Comparison of ENCODE assay signal across 13 cellular contexts in genomic region chrX:13851996-13852695, GRCh38. TPM values are rescaled to one million over a fixed set of nuclear protein-coding genes. Genes with fewer than 3 reads are reported as not detected.
DNase-seq lines count a peak whose midpoint lies in the region; ATAC-seq and TF ChIP-seq lines count a peak whose summit lies in the region.
"Had no signal": no experiment of that assay in that cellular context is flagged by ENCODE, and none has a peak within 500 bp of the region (broad histone marks: within the 10 kb centered on the region; RNA-seq: fewer than 3 reads in every experiment).

No MANE protein-coding gene starts in this region.

- 42% methylated on average over 4 of the region's 4 CpGs for WGBS in right lobe of liver (ENCODE audit: insufficient coverage, low coverage, low lambda C conversion rate, missing lambda C conversion rate)

- no peak for TF ChIP-seq POLR2A in right lobe of liver (IDR thresholded peaks at IDR 0.05)

- no peaks in the 10 kb centered on the region for H3K36me3 Mint-ChIP-seq in activated naive CD8-positive, alpha-beta T cell treated with anti-CD3 and anti-CD28 coated beads, Interleukin-2, amount 50 U/mL, for 24 hours (ENCODE audit: low read depth)
- H3K36me3 Mint-ChIP-seq: activated naive CD8-positive, alpha-beta T cell treated with anti-CD3 and anti-CD28 coated beads for 36 hours had no signal

- no peak overlapping the region for H3K4me3 Mint-ChIP-seq in activated naive CD8-positive, alpha-beta T cell treated with anti-CD3 and anti-CD28 coated beads, Interleukin-2, amount 50 U/mL, for 24 hours
- H3K4me3 Mint-ChIP-seq: activated CD4-positive, alpha-beta T cell treated with anti-CD3 and anti-CD28 coated beads for 36 hours; activated naive CD8-positive, alpha-beta T cell treated with anti-CD3 and anti-CD28 coated beads for 36 hours had no signal

- no peaks in the 10 kb centered on the region for H3K4me1 ChIP-seq in Loucy (ENCODE audit: insufficient read depth, low read length, poor library complexity, severe bottlenecking)
- no peaks in the 10 kb centered on the region for H3K4me1 ChIP-seq in right lobe of liver

- TF ChIP-seq CTCF in Loucy (conservative IDR thresholded peaks at IDR 0.05; ENCODE audit: low read length) = peak; percentile 24; the same call in 1 of the 2 replicates
- TF ChIP-seq CTCF in epithelial cell of proximal tubule (conservative IDR thresholded peaks at IDR 0.05; ENCODE audit: low read depth, low read length) = peak; percentile 18
- TF ChIP-seq CTCF in right lobe of liver (IDR thresholded peaks at IDR 0.05) = no peak

- no peaks in the 10 kb centered on the region for H3K27me3 Mint-ChIP-seq in activated naive CD8-positive, alpha-beta T cell treated with anti-CD3 and anti-CD28 coated beads, Interleukin-2, amount 50 U/mL, for 24 hours
- H3K27me3 Mint-ChIP-seq: activated naive CD8-positive, alpha-beta T cell treated with anti-CD3 and anti-CD28 coated beads for 36 hours had no signal

- H4K20me1 ChIP-seq in Loucy (ENCODE audit: insufficient read depth, low read length, poor library complexity, severe bottlenecking) = no peaks in the 10 kb centered on the region

- H3K27ac ChIP-seq in right lobe of liver = no peak overlapping the region
- H3K27ac ChIP-seq: RWPE1 had no signal

- H2AFZ ChIP-seq in Loucy (ENCODE audit: low read length) = 0 out of 2 replicates have a peak overlapping the region, but pooled peaks have one; percentile 43

- H3K9ac ChIP-seq in Loucy (ENCODE audit: low read depth, low read length, poor library complexity, severe bottlenecking) = no peak overlapping the region

- H3K27ac Mint-ChIP-seq in activated naive CD8-positive, alpha-beta T cell treated with anti-CD3 and anti-CD28 coated beads, Interleukin-2, amount 50 U/mL, for 24 hours = no peak overlapping the region
- H3K27ac Mint-ChIP-seq: activated CD4-positive, alpha-beta T cell treated with anti-CD3 and anti-CD28 coated beads for 36 hours; activated naive CD8-positive, alpha-beta T cell treated with anti-CD3 and anti-CD28 coated beads for 36 hours had no signal

- H3K4me1 Mint-ChIP-seq in activated naive CD8-positive, alpha-beta T cell treated with anti-CD3 and anti-CD28 coated beads, Interleukin-2, amount 50 U/mL, for 24 hours = no peaks in the 10 kb centered on the region
- H3K4me1 Mint-ChIP-seq: activated CD4-positive, alpha-beta T cell treated with anti-CD3 and anti-CD28 coated beads for 36 hours; activated naive CD8-positive, alpha-beta T cell treated with anti-CD3 and anti-CD28 coated beads for 36 hours had no signal

- H3K9me2 ChIP-seq in Loucy (replicated peaks; ENCODE audit: low read depth, low read length) = no peaks in the 10 kb centered on the region

- ATAC-seq in GM18511 (IDR thresholded peaks at IDR 0.05; ENCODE audit: unreplicated experiment) (peak; percentile 66), GM21576 (IDR thresholded peaks at IDR 0.05; ENCODE audit: unreplicated experiment) (peak; percentile 78), right lobe of liver (no peak)
- ATAC-seq in activated naive CD8-positive, alpha-beta T cell treated with anti-CD3 and anti-CD28 coated beads, Interleukin-2, amount 50 U/mL, for 24 hours = no peak
- ATAC-seq: activated CD4-positive, alpha-beta T cell treated with anti-CD3 and anti-CD28 coated beads for 36 hours had no signal

- no peak overlapping the region for H3K4me3 ChIP-seq in Loucy (ENCODE audit: low read length, poor library complexity, severe bottlenecking)
- no peak overlapping the region for H3K4me3 ChIP-seq in epithelial cell of proximal tubule (ENCODE audit: low read depth, low read length)
- H3K4me3 ChIP-seq in right lobe of liver = no peak overlapping the region

- no peak overlapping the region for H3K4me2 ChIP-seq in Loucy (ENCODE audit: low read depth, low read length, poor library complexity, severe bottlenecking)

- DNase-seq in epithelial cell of proximal tubule (ENCODE audit: low read depth) (no peak), right lobe of liver (no peak), kidney glomerular epithelial cell (lab: John Stamatoyannopoulos, UW) (no peak), AG08396 (ENCODE audit: low spot score) (no peak)
- no peak for DNase-seq in activated naive CD8-positive, alpha-beta T cell treated with anti-CD3 and anti-CD28 coated beads, Interleukin-2, amount 50 U/mL, for 24 hours
- DNase-seq: activated CD4-positive, alpha-beta T cell treated with anti-CD3 and anti-CD28 coated beads for 36 hours; activated naive CD8-positive, alpha-beta T cell treated with anti-CD3 and anti-CD28 coated beads for 36 hours; head of caudate nucleus; NCI-H1694 had no signal

- intact Hi-C loops in right lobe of liver (cut with DNase I) = no loop called here

- H3K36me3 ChIP-seq in Loucy (ENCODE audit: insufficient read depth, low read length) (no peaks in the 10 kb centered on the region), right lobe of liver (no peaks in the 10 kb centered on the region)

- no peaks in the 10 kb centered on the region for H3K79me2 ChIP-seq in Loucy (ENCODE audit: insufficient read depth, low read length)

- no peaks in the 10 kb centered on the region for H3K27me3 ChIP-seq in Loucy (ENCODE audit: insufficient read depth, low read length, poor library complexity, severe bottlenecking)
- no peaks in the 10 kb centered on the region for H3K27me3 ChIP-seq in right lobe of liver

- H3K9me3 ChIP-seq in Loucy (ENCODE audit: insufficient read depth, low read depth, low read length) (no peaks in the 10 kb centered on the region), right lobe of liver (no peaks in the 10 kb centered on the region)

- H3K9me3 Mint-ChIP-seq in activated naive CD8-positive, alpha-beta T cell treated with anti-CD3 and anti-CD28 coated beads, Interleukin-2, amount 50 U/mL, for 24 hours = no peaks in the 10 kb centered on the region
- H3K9me3 Mint-ChIP-seq: activated naive CD8-positive, alpha-beta T cell treated with anti-CD3 and anti-CD28 coated beads for 36 hours had no signal

- no peaks in the 10 kb centered on the region for H3F3A ChIP-seq in Loucy (ENCODE audit: low read depth)

RNA-seq across cellular contexts. Expression of gene GPM6B, which starts 35.3 kb away (rescaled TPM):
- total RNA-seq in epithelial cell of proximal tubule = 1.5 and 3.6 TPM in 2 replicates
- total RNA-seq in right lobe of liver = 1 to 10 TPM in 1 of 6 experiments, under 1 TPM in 5; 0.18 to 1.6 (median 0.64) TPM
- total RNA-seq: activated naive CD8-positive, alpha-beta T cell treated with anti-CD3 and anti-CD28 coated beads for 36 hours had no signal

Comparison
In these comparisons a context has a peak if more than half of its experiments do, and no peak if none do; other contexts are left out.
1. ATAC-seq: peak in GM18511 (single experiment) and GM21576 (single experiment); none in right lobe of liver (0 of 4) and activated naive CD8-positive, alpha-beta T cell treated with anti-CD3 and anti-CD28 coated beads, Interleukin-2, amount 50 U/mL, for 24 hours (single experiment).
2. CTCF ChIP-seq: peak in Loucy (single experiment) and epithelial cell of proximal tubule (single experiment); none in right lobe of liver (0 of 4).